ENCODE assay signal across 1 cellular context in the genomic region with DNA sequence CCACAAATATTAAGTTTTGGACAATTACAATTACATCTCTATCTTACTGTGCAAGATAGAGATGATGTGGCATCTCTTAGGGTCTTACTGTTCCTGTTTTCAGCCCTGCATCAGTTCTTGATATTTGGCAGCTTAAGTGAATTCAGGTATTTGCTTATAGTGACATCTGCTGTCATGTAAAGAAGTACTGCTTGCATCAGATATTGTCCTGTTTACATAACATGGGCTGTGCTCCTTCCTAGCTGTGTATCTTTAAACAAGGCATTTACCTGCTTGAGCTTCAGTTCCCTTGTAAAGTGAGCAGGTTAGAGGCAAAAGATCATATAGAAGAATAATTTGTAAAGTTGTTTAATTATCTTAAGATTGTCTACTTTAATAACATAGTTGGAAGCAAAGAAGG.
A peak's percentile ranks its signal among the peaks of the same experiment; 100 is the strongest.
TF ChIP-seq lines count a peak whose summit lies in the region.

No MANE protein-coding gene starts in this region.

TF ChIP-seq in K562, 482 proteins besides CTCF, POLR2A, EP300 and RAD21:
- peak; percentile 37; the same call in 1 of the 2 replicates for TF ChIP-seq CTBP1 (IDR thresholded peaks at IDR 0.05; ENCODE audit: borderline replicate concordance)
- TF ChIP-seq FOXK2 (conservative IDR thresholded peaks at IDR 0.05 in 1 of 2, IDR thresholded peaks at IDR 0.05 in 1 of 2; ENCODE audit: low read depth in 2 of 2) = peak; percentile 56 to 58; a peak in 3 of 4 replicates
- peak in 1 of 2 experiments; percentile 73; a peak in 2 of 4 replicates for TF ChIP-seq FOXA3 (CRISPR knock-in tag; conservative IDR thresholded peaks at IDR 0.05 in 1 of 2, IDR thresholded peaks at IDR 0.05 in 1 of 2)
